In the genomic region with DNA sequence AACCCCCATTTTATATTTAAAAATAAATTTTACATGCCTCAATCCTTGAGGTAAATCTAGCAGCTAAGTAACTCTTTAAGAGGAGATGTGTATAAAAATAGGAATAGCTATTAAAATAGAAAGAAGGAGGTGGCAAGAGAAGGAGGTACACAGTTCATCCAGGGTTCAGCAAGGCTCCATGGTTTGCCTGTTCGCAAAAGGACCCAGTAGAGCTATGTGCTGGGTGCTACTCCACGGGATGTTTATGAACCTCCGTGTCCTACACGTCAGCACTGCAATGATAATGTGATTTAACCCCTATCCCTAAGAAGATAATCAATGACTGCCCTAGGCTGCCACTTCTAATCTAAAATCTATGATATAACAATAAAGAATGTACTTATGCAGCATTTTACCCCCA, we compare ENCODE assay signal across 10 cellular contexts. TPM values are rescaled to one million over a fixed set of nuclear protein-coding genes. Genes with fewer than 3 reads are reported as not detected.
DNase-seq lines count a peak whose midpoint lies in the region; ATAC-seq and TF ChIP-seq lines count a peak whose summit lies in the region.
"Had no signal": no experiment of that assay in that cellular context is flagged by ENCODE, and none has a peak within 500 bp of the region (broad histone marks: within the 10 kb centered on the region; RNA-seq: fewer than 3 reads in every experiment).

No MANE protein-coding gene starts in this region.

- no peaks in the 10 kb centered on the region for H3K9me3 ChIP-seq in CD8-positive, alpha-beta T cell (ENCODE audit: low read length)
- H3K9me3 ChIP-seq in neuron (ENCODE audit: low read length), result no peaks in the 10 kb centered on the region
- H3K9me3 ChIP-seq: testis had no signal

- H3K4me3 ChIP-seq in CD8-positive, alpha-beta T cell (ENCODE audit: low read depth, low read length), result no peak overlapping the region
- H3K4me3 ChIP-seq in neuron (ENCODE audit: low read length), result peak overlapping the region; percentile 96

- no peak for TF ChIP-seq CTCF in CD8-positive, alpha-beta T cell (IDR thresholded peaks at IDR 0.05)
- TF ChIP-seq CTCF in HFFc6 (IDR thresholded peaks at IDR 0.05), result no peak

- no peak overlapping the region for H3K27ac ChIP-seq in CD8-positive, alpha-beta T cell (ENCODE audit: low read depth, low read length)

- CTCF ChIA-PET in CD8-positive, alpha-beta T cell (lab: Charles Lee), result interaction anchor here (3.1 kb wide), 1 partner anchor 36 kb away, joined by 16 read pairs; a partner anchor contains a TSS

- POLR2A ChIA-PET in CD8-positive, alpha-beta T cell (lab: Charles Lee), result interaction anchor here (0.7 to 5.1 kb wide), 6 partner anchors 29 to 151 kb away, joined by 3 to 56 read pairs (median 3); a partner anchor contains a TSS

- H3K36me3 Mint-ChIP-seq in CD8-positive, alpha-beta T cell, result peaks cover 4% of the 10 kb centered on the region
- H3K36me3 Mint-ChIP-seq in HFFc6 (ENCODE audit: low read depth), result no peaks in the 10 kb centered on the region
- peaks cover 13% of the 10 kb centered on the region for H3K36me3 Mint-ChIP-seq in central memory CD8-positive, alpha-beta T cell (ENCODE audit: insufficient read depth)

- no peaks in the 10 kb centered on the region for H3K27me3 ChIP-seq in CD8-positive, alpha-beta T cell (ENCODE audit: insufficient read depth, low read length)
- H3K27me3 ChIP-seq in neuron (ENCODE audit: insufficient read depth, low read length), result no peaks in the 10 kb centered on the region
- H3K27me3 ChIP-seq: testis had no signal

- H3K27ac Mint-ChIP-seq in CD8-positive, alpha-beta T cell, result no peak overlapping the region
- H3K27ac Mint-ChIP-seq in HFFc6, result no peak overlapping the region
- H3K27ac Mint-ChIP-seq in central memory CD8-positive, alpha-beta T cell (ENCODE audit: low read depth), result peak overlapping the region; percentile 80

- H2AFZ ChIP-seq in neuron (ENCODE audit: low read depth, low read length), result no peak overlapping the region

- no peak for ATAC-seq in CD8-positive, alpha-beta T cell
- no peak for ATAC-seq in central memory CD8-positive, alpha-beta T cell (replicated peaks; ENCODE audit: extremely low read depth, poor library complexity, severe bottlenecking)
- ATAC-seq in left lobe of liver, result no peak

- no peaks in the 10 kb centered on the region for H3K36me3 ChIP-seq in CD8-positive, alpha-beta T cell (ENCODE audit: insufficient read depth, low read length)
- no peaks in the 10 kb centered on the region for H3K36me3 ChIP-seq in neuron (ENCODE audit: insufficient read depth, low read length)

- no peaks in the 10 kb centered on the region for H3K9me3 Mint-ChIP-seq in CD8-positive, alpha-beta T cell
- H3K9me3 Mint-ChIP-seq in HFFc6, result no peaks in the 10 kb centered on the region
- no peaks in the 10 kb centered on the region for H3K9me3 Mint-ChIP-seq in central memory CD8-positive, alpha-beta T cell

- H3K4me1 ChIP-seq in CD8-positive, alpha-beta T cell (ENCODE audit: insufficient read depth, low read length), result peaks cover 36% of the 10 kb centered on the region
- peaks cover 21% of the 10 kb centered on the region for H3K4me1 ChIP-seq in neuron (ENCODE audit: insufficient read depth, low read length)

- no peak for DNase-seq in CD8-positive, alpha-beta T cell
- no peak for DNase-seq in HFFc6
- no peak for DNase-seq in central memory CD8-positive, alpha-beta T cell (ENCODE audit: low spot score in 2 of 2)
- DNase-seq in left lobe of liver (ENCODE audit: low spot score), result no peak
- DNase-seq in NCI-H446 (lab: John Stamatoyannopoulos, UW), result no peak
- no peak for DNase-seq in dedifferentiated amniotic fluid mesenchymal stem cell (ENCODE audit: extremely low spot score)
- DNase-seq: hippocampal formation, NCI-H1417 treated with DMSO at 0.1 percent for 48 hours had no signal

- no peaks in the 10 kb centered on the region for H3K27me3 Mint-ChIP-seq in CD8-positive, alpha-beta T cell (ENCODE audit: low read depth)
- peaks cover 16% of the 10 kb centered on the region for H3K27me3 Mint-ChIP-seq in HFFc6 (ENCODE audit: insufficient read depth)
- H3K27me3 Mint-ChIP-seq in central memory CD8-positive, alpha-beta T cell, result no peaks in the 10 kb centered on the region

- intact Hi-C loops in CD8-positive, alpha-beta T cell (cut with DNase I, micrococcal nuclease), result loop anchor here (5.0 to 10.0 kb wide), 2 partner anchors 148 to 151 kb away; a partner anchor contains a TSS

- peak overlapping the region; percentile 86 for H3K4me3 Mint-ChIP-seq in CD8-positive, alpha-beta T cell
- peak overlapping the region; percentile 78; the same call in 1 of the 2 replicates for H3K4me3 Mint-ChIP-seq in HFFc6
- H3K4me3 Mint-ChIP-seq in central memory CD8-positive, alpha-beta T cell, result no peak overlapping the region

- H3K4me1 Mint-ChIP-seq in CD8-positive, alpha-beta T cell (ENCODE audit: low read depth), result peaks cover 37% of the 10 kb centered on the region
- H3K4me1 Mint-ChIP-seq in HFFc6 (ENCODE audit: low read depth), result peaks cover 38% of the 10 kb centered on the region
- peaks cover 39% of the 10 kb centered on the region for H3K4me1 Mint-ChIP-seq in central memory CD8-positive, alpha-beta T cell

RNA-seq across cellular contexts. Expression of a gene that starts 0.9 kb away (rescaled TPM):
- 10 to 100 TPM; 41.9 to 42.4 TPM for total RNA-seq in CD8-positive, alpha-beta T cell
- 1 to 10 TPM; 3.4 to 3.8 (median 3.6) TPM for total RNA-seq in HFFc6 (2021; fragmentation: NEBNext Ultra II Directional; extraction: Animal tissue kit (Norgen Biotek cat#: 25700))
- 29.8 TPM for total RNA-seq in left lobe of liver

RNA-seq across cellular contexts. Expression of a gene that starts 5.3 kb away (rescaled TPM):
- total RNA-seq in CD8-positive, alpha-beta T cell, result under 1 TPM; 0.22 to 0.27 TPM
- total RNA-seq in HFFc6 (2021; fragmentation: NEBNext Ultra II Directional; extraction: Animal tissue kit (Norgen Biotek cat#: 25700)), result not detected
- not detected for total RNA-seq in left lobe of liver

RNA-seq across cellular contexts. Expression of a gene that starts 35.3 kb away (rescaled TPM):
- 100 to 1,000 TPM; 107 TPM for total RNA-seq in CD8-positive, alpha-beta T cell
- 100 to 1,000 TPM; 122 to 180 (median 147) TPM for total RNA-seq in HFFc6 (2021; fragmentation: NEBNext Ultra II Directional; extraction: Animal tissue kit (Norgen Biotek cat#: 25700))
- 36.7 TPM for total RNA-seq in left lobe of liver
